In genomic region chr5:148967783-148968182, GRCh38 we compare ENCODE assay signal across 17 cellular contexts.
A peak's percentile ranks its signal among the peaks of the same experiment; 100 is the strongest.
DNase-seq lines count a peak whose midpoint lies in the region; ATAC-seq, FAIRE-seq and TF ChIP-seq lines count a peak whose summit lies in the region.
"Had no signal": no experiment of that assay in that cellular context is flagged by ENCODE, and none has a peak within 500 bp of the region (broad histone marks: within the 10 kb centered on the region; RNA-seq: fewer than 3 reads in every experiment).

No MANE protein-coding gene starts in this region.

- no peak overlapping the region for H3K4me3 ChIP-seq in esophagus (ENCODE audit: low read depth in 1 of 2, low read length in 2 of 2)
- H3K4me3 ChIP-seq in lower lobe of right lung: no peak overlapping the region
- H3K4me3 ChIP-seq in suprapubic skin: no peak overlapping the region

- H3K9me3 ChIP-seq in esophagus (ENCODE audit: control insufficient read depth in 2 of 2, insufficient read depth in 1 of 2, low read depth in 1 of 2, low read length in 1 of 2) (no peaks in the 10 kb centered on the region), lower lobe of right lung (no peaks in the 10 kb centered on the region), suprapubic skin (no peaks in the 10 kb centered on the region)

- no peak for FAIRE-seq in urothelium cell line (lab: Jason Lieb, UNC)
- FAIRE-seq: bronchial epithelial cell, TTC549 had no signal

- H3K4me1 ChIP-seq in esophagus (ENCODE audit: control insufficient read depth in 2 of 2, insufficient read depth in 2 of 2, low read length in 1 of 2) (peaks cover 0 to 8% of the 10 kb centered on the region in 2 donors), lower lobe of right lung (peaks cover 40% of the 10 kb centered on the region), suprapubic skin (peaks cover 79% of the 10 kb centered on the region)

- no peak for TF ChIP-seq CTCF in lower lobe of right lung (IDR thresholded peaks at IDR 0.05)
- no peak for TF ChIP-seq CTCF in suprapubic skin (IDR thresholded peaks at IDR 0.05)

- H3K36me3 ChIP-seq in esophagus (ENCODE audit: control insufficient read depth in 2 of 2, insufficient read depth in 2 of 2, low read length in 1 of 2) (no peaks in the 10 kb centered on the region), lower lobe of right lung (no peaks in the 10 kb centered on the region), suprapubic skin (no peaks in the 10 kb centered on the region)

- TF ChIP-seq EP300 in suprapubic skin (IDR thresholded peaks at IDR 0.05): no peak

- no peak for TF ChIP-seq POLR2A in suprapubic skin (IDR thresholded peaks at IDR 0.05)

- WGBS in esophagus, 2 donors: 50 to 58% methylated on average over 4 of the region's 4 CpGs
- 48% methylated on average over 4 of the region's 4 CpGs for WGBS in suprapubic skin

- DNase-seq in LHCN-M2 (ENCODE audit: low read depth) (peak; percentile 71), lower lobe of right lung (no peak), suprapubic skin (ENCODE audit: low spot score in 2 of 2) (no peak), urothelium cell line (ENCODE audit: low spot score) (no peak), SIG-M5 (lab: John Stamatoyannopoulos, UW) (no peak)
- DNase-seq in stimulated activated CD4-positive, alpha-beta T cell treated with anti-CD3 and anti-CD28 coated beads, Interleukin-12 subunit alpha, Interleukin-12 subunit beta, amount 100 ng/mL, for 4 hours: no peak
- no peak for DNase-seq in stimulated activated naive CD4-positive, alpha-beta T cell (lab: John Stamatoyannopoulos, UW)
- DNase-seq: activated CD4-positive, alpha-beta T cell treated with anti-CD3 and anti-CD28 coated beads for 48 hours; activated naive CD8-positive, alpha-beta T cell treated with anti-CD3 and anti-CD28 coated beads, Interleukin-2, amount 50 U/mL, for 24 hours; CD8-positive, alpha-beta memory T cell; naive thymus-derived CD4-positive, alpha-beta T cell; NCI-H187; stimulated activated CD8-positive, alpha-beta memory T cell treated with anti-CD3 and anti-CD28 coated beads, Interleukin-4, amount 100 ng/mL, for 48 hours had no signal

- H3K27ac ChIP-seq in esophagus (ENCODE audit: low read depth in 2 of 2, low read length in 1 of 2) (peak overlapping the region; percentile 68 to 71), lower lobe of right lung (peak overlapping the region; percentile 33), suprapubic skin (peak overlapping the region; percentile 92)
- H3K27ac ChIP-seq: parathyroid adenoma had no signal

- intact Hi-C loops in lower lobe of right lung (cut with DNase I): no loop called here

- ATAC-seq in lower lobe of right lung: no peak
- ATAC-seq: activated naive CD8-positive, alpha-beta T cell treated with anti-CD3 and anti-CD28 coated beads, Interleukin-2, amount 50 U/mL, for 24 hours; naive thymus-derived CD4-positive, alpha-beta T cell had no signal

- H3K27me3 ChIP-seq in esophagus (ENCODE audit: control insufficient read depth in 1 of 2, insufficient read depth in 2 of 2, low read length in 2 of 2): no peaks in the 10 kb centered on the region
- no peaks in the 10 kb centered on the region for H3K27me3 ChIP-seq in lower lobe of right lung (ENCODE audit: low read depth)
- no peaks in the 10 kb centered on the region for H3K27me3 ChIP-seq in suprapubic skin

Comparison
In these comparisons a context has a peak if more than half of its experiments do, and no peak if none do; other contexts are left out.
1. H3K27ac ChIP-seq: peak in every context shown above with its lines; median percentile 92 in suprapubic skin; 70 in esophagus; 33 in lower lobe of right lung.